23 cellular contexts compared by ENCODE assay signal in genomic region chr9:21679432-21679831, GRCh38.
A peak's percentile ranks its signal among the peaks of the same experiment; 100 is the strongest.
DNase-seq lines count a peak whose midpoint lies in the region; ATAC-seq, FAIRE-seq and TF ChIP-seq lines count a peak whose summit lies in the region.
"Had no signal": no experiment of that assay in that cellular context is flagged by ENCODE, and none has a peak within 500 bp of the region (broad histone marks: within the 10 kb centered on the region; RNA-seq: fewer than 3 reads in every experiment).

No MANE protein-coding gene starts in this region.

- FAIRE-seq in keratinocyte (lab: Jason Lieb, UNC) = peak; percentile 57

- H3K27me3 ChIP-seq in ACC112 (ENCODE audit: insufficient read depth, low read length) (no peaks in the 10 kb centered on the region), keratinocyte (ENCODE audit: control insufficient read depth, extremely low read depth, insufficient read depth, low read length) (no peaks in the 10 kb centered on the region)
- H3K27me3 ChIP-seq: right lobe of liver, uterus had no signal

- no peaks in the 10 kb centered on the region for H3K9me1 ChIP-seq in keratinocyte (ENCODE audit: control insufficient read depth, extremely low read depth, insufficient read depth, low read length)

- no peaks in the 10 kb centered on the region for H4K20me1 ChIP-seq in keratinocyte (ENCODE audit: control insufficient read depth, extremely low read depth, insufficient read depth, low read length)

- in situ Hi-C loops in astrocyte of the spinal cord (cut with HindIII; ENCODE audit: low sequenced_read_pairs) = no loop called here

- dilution Hi-C loops in keratinocyte (cut with MboI; ENCODE audit: extremely low pct_ligation_motif_present, low sequenced_read_pairs) = loop anchor here (10.0 kb wide), 1 partner anchor 125 kb away; no protein-coding TSS in a partner anchor

- H3K9me3 ChIP-seq in keratinocyte (ENCODE audit: control insufficient read depth, low read depth, low read length) = no peaks in the 10 kb centered on the region
- H3K9me3 ChIP-seq: adrenal gland, right lobe of liver, SJCRH30, uterus had no signal

- peak overlapping the region; percentile 72 for H3K9ac ChIP-seq in keratinocyte (ENCODE audit: control insufficient read depth, extremely low read depth, insufficient read depth, low read length)

- H3K4me2 ChIP-seq in keratinocyte (ENCODE audit: control insufficient read depth, extremely low read depth, insufficient read depth, low read depth, low read length) = peak overlapping the region; percentile 56

- DNase-seq in HT1080 (ENCODE audit: low read depth) (peak; percentile 54), astrocyte of the spinal cord (ENCODE audit: low read depth, low spot score) (peak; percentile 23), keratinocyte (ENCODE audit: low read depth, low spot score) (no peak), HPDE6-E6E7 (ENCODE audit: extremely low spot score) (no peak), T-helper 1 cell (no peak)
- DNase-seq in stimulated activated CD4-positive, alpha-beta T cell treated with anti-CD3 and anti-CD28 coated beads, Interleukin-2, amount 100 ng/mL, for 24 hours = no peak
- DNase-seq: activated CD4-positive, alpha-beta T cell treated with anti-CD3 and anti-CD28 coated beads, Interleukin-2, amount 50 U/mL, for 4 hours; activated CD8-positive, alpha-beta memory T cell treated with anti-CD3 and anti-CD28 coated beads, Interleukin-2, amount 50 U/mL, for 48 hours; activated effector memory CD4-positive, alpha-beta T cell treated with Interleukin-2 at 50 U/mL for 16 hours; adrenal gland; caudate nucleus; DMS53; glutamatergic neuron; left colon; NCI-H1092 treated with DMSO at 0.1 percent for 48 hours; NCI-H2107; NCI-H526; right lobe of liver; SJCRH30; T-helper 17 cell; uterus had no signal

- H3K79me2 ChIP-seq in ACC112 (ENCODE audit: control insufficient read depth, insufficient read depth, low read length, unreplicated experiment) (peaks cover 8% of the 10 kb centered on the region), keratinocyte (ENCODE audit: control insufficient read depth, insufficient read depth, low read length) (peaks cover 6% of the 10 kb centered on the region)

- H3K4me1 ChIP-seq in ACC112 (ENCODE audit: control insufficient read depth, insufficient read depth, low read length, unreplicated experiment) = peaks cover 81% of the 10 kb centered on the region
- H3K4me1 ChIP-seq in keratinocyte (ENCODE audit: control insufficient read depth, extremely low read depth, insufficient read depth, low read length) = peaks cover 90% of the 10 kb centered on the region
- H3K4me1 ChIP-seq: adrenal gland, right lobe of liver, SJCRH30, uterus had no signal

- peak overlapping the region; percentile 95 for H3K27ac ChIP-seq in ACC112 (ENCODE audit: low read depth, low read length)
- peak overlapping the region; percentile 97 for H3K27ac ChIP-seq in keratinocyte (ENCODE audit: control insufficient read depth, insufficient read depth, low read length)
- H3K27ac ChIP-seq: adrenal gland, right lobe of liver, SJCRH30, uterus had no signal

- ATAC-seq in GM19452 (IDR thresholded peaks at IDR 0.05; ENCODE audit: unreplicated experiment) = no peak
- ATAC-seq: left colon, right lobe of liver, T-helper 17 cell had no signal

- H3K36me3 ChIP-seq in ACC112 (ENCODE audit: insufficient read depth, low read length) (no peaks in the 10 kb centered on the region), keratinocyte (ENCODE audit: control insufficient read depth in 2 of 2, extremely low read depth in 1 of 2, insufficient read depth in 2 of 2, low read length in 2 of 2) (no peaks in the 10 kb centered on the region)
- H3K36me3 ChIP-seq: adrenal gland, right lobe of liver, SJCRH30, uterus had no signal

- TF ChIP-seq CTCF in astrocyte of the spinal cord (IDR thresholded peaks at IDR 0.05; ENCODE audit: low read depth, low read length) (no peak), keratinocyte (optimal IDR thresholded peaks at IDR 0.05 in 1 of 3, IDR thresholded peaks at IDR 0.05 in 1 of 3, conservative IDR thresholded peaks at IDR 0.05 in 1 of 3; ENCODE audit: extremely low read depth in 1 of 3, insufficient read depth in 2 of 3, low read length in 3 of 3) (no peak)

- peak overlapping the region; percentile 31; the same call in 1 of the 2 replicates for H3K4me3 ChIP-seq in ACC112 (ENCODE audit: low read depth, low read length)
- no peak overlapping the region for H3K4me3 ChIP-seq in astrocyte of the spinal cord (ENCODE audit: low read depth, low read length)
- peak overlapping the region in 1 of 3 experiments; percentile 20 for H3K4me3 ChIP-seq in keratinocyte (ENCODE audit: control insufficient read depth in 2 of 3, extremely low read depth in 1 of 3, insufficient read depth in 2 of 3, low read depth in 1 of 3, low read length in 3 of 3)
- H3K4me3 ChIP-seq: adrenal gland, right lobe of liver, SJCRH30, uterus had no signal

- H2AFZ ChIP-seq in ACC112 (ENCODE audit: low read length, unreplicated experiment) (no peak overlapping the region), keratinocyte (ENCODE audit: control insufficient read depth, low read length) (peak overlapping the region; percentile 56)

Comparison
In these comparisons a context has a peak if more than half of its experiments do, and no peak if none do; other contexts are left out.
1. DNase-seq: peak in HT1080 (single experiment) and astrocyte of the spinal cord (single experiment); none in keratinocyte (single experiment), HPDE6-E6E7 (single experiment), stimulated activated CD4-positive, alpha-beta T cell treated with anti-CD3 and anti-CD28 coated beads, Interleukin-2, amount 100 ng/mL, for 24 hours (0 of 2) and T-helper 1 cell (0 of 5).